1 cellular context compared by ENCODE assay signal in genomic region chr9:117387422-117387821, GRCh38.
TF ChIP-seq lines count a peak whose summit lies in the region.

No MANE protein-coding gene starts in this region.

TF ChIP-seq in SK-N-SH, 30 proteins besides CTCF, POLR2A, EP300 and RAD21 (continued from another document):
- TF ChIP-seq ZBTB33 (IDR thresholded peaks at IDR 0.05; ENCODE audit: borderline replicate concordance, low read depth) (no peak), GABPA (IDR thresholded peaks at IDR 0.05; ENCODE audit: low read depth) (no peak)
